13 cellular contexts compared by ENCODE assay signal in the genomic region with DNA sequence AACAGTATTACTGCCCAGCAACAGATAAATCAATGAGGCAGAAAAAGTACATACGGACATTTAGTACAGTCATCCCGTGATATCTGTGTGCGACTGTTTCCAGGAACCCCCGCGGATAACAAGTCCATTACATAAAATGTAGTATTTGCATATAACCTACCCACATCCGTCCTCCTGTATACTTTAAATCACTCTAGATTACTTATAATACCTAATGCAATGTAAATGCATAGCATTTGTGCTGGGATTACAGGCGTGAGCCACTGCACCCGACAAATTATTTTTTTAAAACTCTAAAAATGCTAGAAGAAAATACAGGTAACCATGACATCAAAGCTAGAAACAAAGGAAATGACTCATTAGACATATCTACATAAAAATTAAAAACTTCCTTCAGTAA.
DNase-seq lines count a peak whose midpoint lies in the region; ATAC-seq, FAIRE-seq and TF ChIP-seq lines count a peak whose summit lies in the region.
"Had no signal": no experiment of that assay in that cellular context is flagged by ENCODE, and none has a peak within 500 bp of the region (broad histone marks: within the 10 kb centered on the region; RNA-seq: fewer than 3 reads in every experiment).

No MANE protein-coding gene starts in this region.

- H3K27me3 ChIP-seq in small intestine (ENCODE audit: control insufficient read depth in 2 of 2, insufficient read depth in 2 of 2, low read length in 2 of 2) (no peaks in the 10 kb centered on the region), brain microvascular endothelial cell (replicated peaks) (no peaks in the 10 kb centered on the region)
- H3K27me3 ChIP-seq: stomach had no signal

- WGBS in A549 (ENCODE audit: missing lambda C conversion rate) = 89% methylated on average over 8 of the region's 8 CpGs
- 80 to 88% (median 85%) methylated on average over 8 of the region's 8 CpGs for WGBS in small intestine, 3 donors

- no peak for DNase-seq in A549 (ENCODE audit: low read depth in 1 of 2, low spot score in 1 of 2)
- peak; percentile 52 for DNase-seq in Caki2 (ENCODE audit: low read depth)
- peak; percentile 68 for DNase-seq in RKO (ENCODE audit: low spot score)
- peak; percentile 5 for DNase-seq in dermis blood vessel endothelial cell
- DNase-seq in small intestine = no peak
- DNase-seq in NCI-H1092 (lab: John Stamatoyannopoulos, UW) = no peak
- DNase-seq in DMS 273 (lab: John Stamatoyannopoulos, UW; ENCODE audit: unreplicated experiment) = no peak
- DNase-seq in brain microvascular endothelial cell = no peak
- DNase-seq: amniotic stem cell, immature natural killer cell, KG1, NCI-H2029 treated with DMSO at 0.1 percent for 48 hours, stomach had no signal

- H3K4me1 ChIP-seq in A549 (peaks cover 33% of the 10 kb centered on the region), small intestine (ENCODE audit: control insufficient read depth in 2 of 2, insufficient read depth in 1 of 2, low read depth in 1 of 2, low read length in 1 of 2) (no peaks in the 10 kb centered on the region)

- TF ChIP-seq EP300 in A549 (IDR thresholded peaks at IDR 0.05) = no peak

- TF ChIP-seq RAD21 in A549 (conservative IDR thresholded peaks at IDR 0.05 in 1 of 2, IDR thresholded peaks at IDR 0.05 in 1 of 2) = no peak

- peak overlapping the region; percentile 82 for H3K4me2 ChIP-seq in A549

- FAIRE-seq in A549 (lab: Jason Lieb, UNC) (no peak), small intestine (lab: Jason Lieb, UNC) (no peak)

- TF ChIP-seq CTCF in A549 (IDR thresholded peaks at IDR 0.05) = no peak
- TF ChIP-seq CTCF in brain microvascular endothelial cell (IDR thresholded peaks at IDR 0.05; ENCODE audit: low read depth, low read length, missing control alignments) = no peak

- no peak for ATAC-seq in A549

- POLR2A ChIA-PET in A549 (lab: Yijun Ruan, JAX) = no interaction called here

- H3K36me3 ChIP-seq in small intestine (ENCODE audit: control insufficient read depth in 2 of 2, insufficient read depth in 2 of 2, low read length in 2 of 2) (no peaks in the 10 kb centered on the region), brain microvascular endothelial cell (replicated peaks) (no peaks in the 10 kb centered on the region)
- H3K36me3 ChIP-seq: stomach had no signal

- H3K4me3 ChIP-seq in A549 = peak overlapping the region; percentile 51; the same call in 1 of the 3 replicates
- no peak overlapping the region for H3K4me3 ChIP-seq in small intestine (ENCODE audit: low read depth in 1 of 2, low read length in 2 of 2)
- no peak overlapping the region for H3K4me3 ChIP-seq in brain microvascular endothelial cell (ENCODE audit: low read depth, low read length)

- in situ Hi-C loops in Caki2 (cut with HindIII; ENCODE audit: low pct_unique_long_range_greater_than_20kb, low sequenced_read_pairs) = no loop called here
- in situ Hi-C loops in brain microvascular endothelial cell (cut with HindIII; ENCODE audit: low pct_ligation_motif_present, low sequenced_read_pairs) = no loop called here

- no peak for TF ChIP-seq POLR2A in A549 (IDR thresholded peaks at IDR 0.05; ENCODE audit: low read length)

- CTCF ChIA-PET in A549 (lab: Yijun Ruan, JAX) = interaction anchor here (1.4 kb wide), 1 partner anchor 136 kb away, joined by 4 read pairs; no protein-coding TSS in a partner anchor

- H3K27ac ChIP-seq in A549 (peak overlapping the region; percentile 57 to 87; a peak in 4 of 6 replicates), small intestine (ENCODE audit: low read depth in 1 of 2, low read length in 1 of 2) (no peak overlapping the region), brain microvascular endothelial cell (no peak overlapping the region)
- H3K27ac ChIP-seq: stomach had no signal

- H3K9me3 ChIP-seq in A549 (peaks cover 9% of the 10 kb centered on the region; the same call in 1 of the 3 replicates), small intestine (ENCODE audit: control insufficient read depth, low read depth) (no peaks in the 10 kb centered on the region)
- H3K9me3 ChIP-seq: stomach had no signal

TF ChIP-seq in A549, 52 proteins besides CTCF, POLR2A, EP300 and RAD21:
- no peak for TF ChIP-seq MAFK (IDR thresholded peaks at IDR 0.05; ENCODE audit: partially characterized antibody)
- no peak for TF ChIP-seq CEBPB (IDR thresholded peaks at IDR 0.05)
- no peak for TF ChIP-seq ZSCAN20 (CRISPR knock-in tag; IDR thresholded peaks at IDR 0.05)
- TF ChIP-seq EHMT2 (IDR thresholded peaks at IDR 0.05; ENCODE audit: low read depth) = no peak
- no peak for TF ChIP-seq HOXA7 (CRISPR knock-in tag; IDR thresholded peaks at IDR 0.05)
- no peak for TF ChIP-seq FOSL2 (IDR thresholded peaks at IDR 0.05)
- no peak for TF ChIP-seq FOSL2 (CRISPR knock-in tag; IDR thresholded peaks at IDR 0.05)
- no peak for TF ChIP-seq ZC3H11A (IDR thresholded peaks at IDR 0.05)
- TF ChIP-seq BHLHE40 (IDR thresholded peaks at IDR 0.05; ENCODE audit: low read depth, low read length) = no peak
- no peak for TF ChIP-seq RNF2 (IDR thresholded peaks at IDR 0.05; ENCODE audit: borderline replicate concordance, low read depth)
- no peak for TF ChIP-seq JUNB (IDR thresholded peaks at IDR 0.05)
- TF ChIP-seq MYC (IDR thresholded peaks at IDR 0.05; ENCODE audit: borderline replicate concordance, low read length) = no peak
- TF ChIP-seq SREBF2 (IDR thresholded peaks at IDR 0.05) = no peak
- no peak for TF ChIP-seq TP53 (CRISPR knock-in tag; IDR thresholded peaks at IDR 0.05)

Comparison
In these comparisons a context has a peak if more than half of its experiments do, and no peak if none do; other contexts are left out.
1. DNase-seq: peak in Caki2 (single experiment), RKO (single experiment) and dermis blood vessel endothelial cell (single experiment); none in A549 (0 of 2), small intestine (single experiment), NCI-H1092 (single experiment), DMS 273 (single experiment) and brain microvascular endothelial cell (single experiment).
2. H3K27ac ChIP-seq: peak in A549 (2 of 2); none in small intestine (0 of 2) and brain microvascular endothelial cell (single experiment).